8 cellular contexts compared by ENCODE assay signal in genomic region chr11:66958232-66958955, GRCh38. TPM values are rescaled to one million over a fixed set of nuclear protein-coding genes. Genes with fewer than 3 reads are reported as not detected.
DNase-seq lines count a peak whose midpoint lies in the region; ATAC-seq, FAIRE-seq and TF ChIP-seq lines count a peak whose summit lies in the region.

PC (minus strand) TSS chr11:66958383; CDS start chr11:66872159, 86,224 bp downstream.

- peaks cover 14% of the 10 kb centered on the region for H3K27me3 Mint-ChIP-seq in activated CD4-positive, alpha-beta memory T cell treated with anti-CD3 and anti-CD28 coated beads, Interleukin-2, amount 10 ng/mL, durations not matched to agents 7 days and 5 days

- peak; percentile 70 for FAIRE-seq in HepG2 (lab: Jason Lieb, UNC)

- H3K9ac ChIP-seq in HepG2 (ENCODE audit: insufficient read depth, low read depth, low read length), result peak within 1 kb of the TSS; percentile 55

- POLR2A ChIA-PET in activated CD4-positive, alpha-beta memory T cell treated with anti-CD3 and anti-CD28 coated beads, Interleukin-2, amount 10 ng/mL, durations not matched to agents 7 days and 5 days (lab: Charles Lee), result interaction anchor here (0.7 to 2.0 kb wide), 7 partner anchors 10 to 586 kb away, joined by 3 to 6 read pairs (median 4); no protein-coding TSS in a partner anchor
- POLR2A ChIA-PET in HepG2 (lab: Yijun Ruan, JAX), result interaction anchor here (0.9 to 3.5 kb wide), 11 partner anchors 8 to 115 kb away, joined by 3 to 30 read pairs (median 5); partner anchors contain the start of genes C11orf86 and RCE1

- no peak for TF ChIP-seq RAD21 in HepG2 (CRISPR knock-in tag; IDR thresholded peaks at IDR 0.05)

- no peaks in the 10 kb centered on the region for H3K36me3 Mint-ChIP-seq in activated CD4-positive, alpha-beta memory T cell treated with anti-CD3 and anti-CD28 coated beads, Interleukin-2, amount 10 ng/mL, durations not matched to agents 7 days and 5 days (ENCODE audit: low read depth)

- peaks cover 3% of the 10 kb centered on the region for H3K9me3 Mint-ChIP-seq in activated CD4-positive, alpha-beta memory T cell treated with anti-CD3 and anti-CD28 coated beads, Interleukin-2, amount 10 ng/mL, durations not matched to agents 7 days and 5 days

- TF ChIP-seq POLR2A in HepG2 (IDR thresholded peaks at IDR 0.05; ENCODE audit: insufficient read depth in 1 of 2, low read depth in 2 of 2, low read length in 2 of 2), result peak; percentile 30 to 71; a peak in 3 of 4 replicates

- no peaks in the 10 kb centered on the region for H3K9me3 ChIP-seq in HepG2 (ENCODE audit: low read length)

- 6% methylated on average over 22 of the region's 74 CpGs for WGBS in HepG2 (ENCODE audit: low lambda C conversion rate)

- peak within 1 kb of the TSS; percentile 84 for H3K4me3 Mint-ChIP-seq in activated CD4-positive, alpha-beta memory T cell treated with anti-CD3 and anti-CD28 coated beads, Interleukin-2, amount 10 ng/mL, durations not matched to agents 7 days and 5 days

- BruUV-seq in HepG2 (replicated peaks; lab: Mats Ljungman, UMichigan), result no TSS peak

- H2AFZ ChIP-seq in HepG2 (ENCODE audit: low read length), result peak within 1 kb of the TSS; percentile 50

- ATAC-seq in GM19324 (IDR thresholded peaks at IDR 0.05; ENCODE audit: low FRiP score, unreplicated experiment), result peak; percentile 84
- peak; percentile 96 for ATAC-seq in HG03460 (IDR thresholded peaks at IDR 0.05; ENCODE audit: unreplicated experiment)
- ATAC-seq in HepG2, result peak; percentile 95

- peak; percentile 100 for DNase-seq in Ammon's horn (ENCODE audit: low spot score)
- DNase-seq in NCI-H526 treated with DMSO at 0.1 percent for 48 hours (lab: John Stamatoyannopoulos, UW), result peak; percentile 100
- peak; percentile 99 for DNase-seq in activated CD4-positive, alpha-beta memory T cell treated with anti-CD3 and anti-CD28 coated beads, Interleukin-2, amount 10 ng/mL, durations not matched to agents 7 days and 5 days
- DNase-seq in dermis microvascular lymphatic vessel endothelial cell (ENCODE audit: low read depth in 2 of 2), result peak; percentile 99 to 100
- peak; percentile 98 for DNase-seq in HepG2 (ENCODE audit: low spot score)
- DNase-seq in stimulated activated CD4-positive, alpha-beta T cell treated with anti-CD3 and anti-CD28 coated beads, Interleukin-2, amount 100 ng/mL, for 48 hours, result peak; percentile 92 to 94

- peaks cover 29% of the 10 kb centered on the region for H3K4me1 ChIP-seq in HepG2 (ENCODE audit: insufficient read depth, low read length)

- H3K27ac Mint-ChIP-seq in activated CD4-positive, alpha-beta memory T cell treated with anti-CD3 and anti-CD28 coated beads, Interleukin-2, amount 10 ng/mL, durations not matched to agents 7 days and 5 days, result peak within 1 kb of the TSS; percentile 64

- H3K36me3 ChIP-seq in HepG2 (replicated peaks in 1 of 2; ENCODE audit: control insufficient read depth in 1 of 2, insufficient read depth in 2 of 2, low read length in 2 of 2), result no peaks in the 10 kb centered on the region

- peak within 1 kb of the TSS; percentile 69 for H3K27ac ChIP-seq in HepG2 (ENCODE audit: extremely low read length, insufficient read depth, low read length)

- peak within 1 kb of the TSS; percentile 92 for H3K4me2 ChIP-seq in HepG2 (ENCODE audit: low read depth, low read length)

- intact Hi-C loops in HepG2 (cut with micrococcal nuclease; ENCODE audit: unreplicated experiment), result loop anchor here (5.0 kb wide), 1 partner anchor 51 kb away; no protein-coding TSS in a partner anchor

- CTCF ChIA-PET in activated CD4-positive, alpha-beta memory T cell treated with anti-CD3 and anti-CD28 coated beads, Interleukin-2, amount 10 ng/mL, durations not matched to agents 7 days and 5 days (lab: Charles Lee), result interaction anchor here (0.6 to 1.4 kb wide), 4 partner anchors 115 to 825 kb away, joined by 3 to 7 read pairs (median 3); partner anchors contain the start of gene RBM4
- CTCF ChIA-PET in HepG2 (lab: Yijun Ruan, JAX; ENCODE audit: low intra/inter-chr PET ratio, low total read pairs), result no interaction called here

- H3K4me1 Mint-ChIP-seq in activated CD4-positive, alpha-beta memory T cell treated with anti-CD3 and anti-CD28 coated beads, Interleukin-2, amount 10 ng/mL, durations not matched to agents 7 days and 5 days, result peaks cover 23% of the 10 kb centered on the region

- no peaks in the 10 kb centered on the region for H4K20me1 ChIP-seq in HepG2 (ENCODE audit: insufficient read depth, low read length)

- H3K79me2 ChIP-seq in HepG2 (ENCODE audit: insufficient read depth, low read length), result no peaks in the 10 kb centered on the region

- H3K27me3 ChIP-seq in HepG2 (ENCODE audit: control insufficient read depth in 1 of 2, insufficient read depth in 2 of 2, low read length in 2 of 2), result no peaks in the 10 kb centered on the region

- TF ChIP-seq EP300 in HepG2 (IDR thresholded peaks at IDR 0.05; ENCODE audit: low read depth in 2 of 2, low read length in 2 of 2) (peak in 1 of 2 experiments; percentile 27; a peak in 1 of 4 replicates), HepG2 (CRISPR knock-in tag; IDR thresholded peaks at IDR 0.05; ENCODE audit: borderline replicate concordance) (peak; percentile 60)

- peak within 1 kb of the TSS; percentile 63 to 84 (median 82) for H3K4me3 ChIP-seq in HepG2 (replicated peaks in 1 of 3; ENCODE audit: insufficient read depth in 1 of 3, low read depth in 2 of 3, low read length in 3 of 3)

- TF ChIP-seq CTCF in HepG2 (CRISPR knock-in tag; IDR thresholded peaks at IDR 0.05), result peak; percentile 4; the same call in 1 of the 2 replicates

- in situ Hi-C loops in HepG2 (cut with HindIII; ENCODE audit: extremely low pct_ligation_motif_present, low pct_unique_long_range_greater_than_20kb), result no loop called here

TF ChIP-seq in HepG2, 621 proteins besides CTCF, POLR2A, EP300 and RAD21 (continues in another document):
- peak; percentile 57 for TF ChIP-seq XRCC5 (optimal IDR thresholded peaks at IDR 0.05; ENCODE audit: low read length)
- TF ChIP-seq HBP1 (CRISPR knock-in tag; IDR thresholded peaks at IDR 0.05; ENCODE audit: low read depth), result peak; percentile 98
- peak; percentile 92 for TF ChIP-seq ZNF546 (CRISPR knock-in tag; conservative IDR thresholded peaks at IDR 0.05)
- TF ChIP-seq ZNF770 (CRISPR knock-in tag; IDR thresholded peaks at IDR 0.05), result peak; percentile 93
- no peak for TF ChIP-seq ISX (CRISPR knock-in tag; conservative IDR thresholded peaks at IDR 0.05)
- no peak for TF ChIP-seq MTA1 (CRISPR knock-in tag; IDR thresholded peaks at IDR 0.05; ENCODE audit: borderline replicate concordance)
- 0 out of 2 replicates have a peak, but pooled peaks have one; percentile 57 for TF ChIP-seq MIXL1 (CRISPR knock-in tag; IDR thresholded peaks at IDR 0.05)

RNA-seq across cellular contexts. Expression of gene PC, which starts in this region (rescaled TPM):
- 1 to 10 TPM; 5.1 to 7.4 TPM for total RNA-seq in activated CD4-positive, alpha-beta memory T cell treated with anti-CD3 and anti-CD28 coated beads, Interleukin-2, amount 10 ng/mL, durations not matched to agents 7 days and 5 days
- total RNA-seq in dermis microvascular lymphatic vessel endothelial cell (8.9 and 9.1 TPM in 2 replicates), HepG2 (2016; rRNA removed; fragmentation: Illumina TruSeq; extraction: Trizol) (32.6 and 39.0 TPM in 2 replicates)
- 4.6 and 5.9 TPM in 2 replicates for total RNA-seq in HepG2 (2016; cell fraction: cytosol; rRNA removed; fragmentation: Illumina TruSeq; extraction: Trizol; ENCODE audit: low read depth)
- total RNA-seq in HepG2 (2016; cell fraction: insoluble cytoplasmic fraction; rRNA removed; fragmentation: Illumina TruSeq; extraction: Trizol), result 28.7 and 37.9 TPM in 2 replicates
- 11.9 and 12.9 TPM in 2 replicates for total RNA-seq in HepG2 (2016; cell fraction: membrane; rRNA removed; fragmentation: Illumina TruSeq; extraction: Trizol)
- total RNA-seq in HepG2 (2016; cell fraction: nucleus; rRNA removed; fragmentation: Illumina TruSeq; extraction: Trizol), result 28.9 and 34.0 TPM in 2 replicates
- 27.2 and 29.0 TPM in 2 replicates for polyA plus RNA-seq in HepG2 (2011; rRNA removed)
- 29.7 and 35.1 TPM in 2 replicates for polyA plus RNA-seq in HepG2 (2011; cell fraction: cytosol; rRNA removed)
- 127 and 178 TPM in 2 replicates for polyA plus RNA-seq in HepG2 (2011; cell fraction: nucleus; rRNA removed)
- 36.8 and 44.9 TPM in 2 replicates for polyA plus RNA-seq in HepG2 (2012)
- polyA plus RNA-seq in HepG2 (2016; cell fraction: cytosol; fragmentation: Illumina TruSeq; extraction: Trizol; ENCODE audit: low read depth), result 5.4 and 6.3 TPM in 2 replicates
- 32.2 and 39.6 TPM in 2 replicates for polyA plus RNA-seq in HepG2 (2016; cell fraction: insoluble cytoplasmic fraction; fragmentation: Illumina TruSeq; extraction: Trizol; ENCODE audit: low read depth)
- polyA plus RNA-seq in HepG2 (2016; cell fraction: membrane; fragmentation: Illumina TruSeq; extraction: Trizol; ENCODE audit: low read depth), result 8.2 and 9.4 TPM in 2 replicates
- polyA plus RNA-seq in HepG2 (2016; cell fraction: nucleus; fragmentation: Illumina TruSeq; extraction: Trizol; ENCODE audit: insufficient read depth, low read depth), result 54.7 and 57.4 TPM in 2 replicates
- polyA minus RNA-seq in HepG2 (2011; rRNA and poly(A)+ RNA removed; ENCODE audit: low replicate concordance), result 64.1 and 66.8 TPM in 2 replicates
- 36.4 and 37.4 TPM in 2 replicates for polyA minus RNA-seq in HepG2 (2011; cell fraction: cytosol; rRNA and poly(A)+ RNA removed)
- 29.3 and 32.8 TPM in 2 replicates for polyA minus RNA-seq in HepG2 (2011; cell fraction: nucleus; rRNA and poly(A)+ RNA removed)

Comparison
In these comparisons a context has a peak if more than half of its experiments do, and no peak if none do; other contexts are left out.
1. Peak in every context shown above with its lines: DNase-seq, ATAC-seq, H3K4me3 ChIP-seq and H3K27ac ChIP-seq.